In the genomic region with DNA sequence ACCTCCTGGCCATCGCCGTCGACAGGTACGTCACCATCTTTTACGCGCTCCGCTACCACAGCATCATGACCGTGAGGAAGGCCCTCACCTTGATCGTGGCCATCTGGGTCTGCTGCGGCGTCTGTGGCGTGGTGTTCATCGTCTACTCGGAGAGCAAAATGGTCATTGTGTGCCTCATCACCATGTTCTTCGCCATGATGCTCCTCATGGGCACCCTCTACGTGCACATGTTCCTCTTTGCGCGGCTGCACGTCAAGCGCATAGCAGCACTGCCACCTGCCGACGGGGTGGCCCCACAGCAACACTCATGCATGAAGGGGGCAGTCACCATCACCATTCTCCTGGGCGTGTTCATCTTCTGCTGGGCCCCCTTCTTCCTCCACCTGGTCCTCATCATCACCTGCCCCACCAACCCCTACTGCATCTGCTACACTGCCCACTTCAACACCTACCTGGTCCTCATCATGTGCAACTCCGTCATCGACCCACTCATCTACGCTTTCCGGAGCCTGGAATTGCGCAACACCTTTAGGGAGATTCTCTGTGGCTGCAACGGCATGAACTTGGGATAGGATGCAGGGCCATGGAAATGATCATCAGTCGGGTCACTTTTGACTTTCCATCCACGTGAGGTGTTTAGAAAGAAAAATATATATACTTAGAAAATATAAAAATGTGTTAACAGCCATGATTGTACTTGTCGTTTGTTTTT, we compare ENCODE assay signal across 1 cellular context.
TF ChIP-seq lines count a peak whose summit lies in the region.

No MANE protein-coding gene starts in this region.

TF ChIP-seq in HepG2, 621 proteins besides CTCF, POLR2A, EP300 and RAD21 (continued from another document and continues in another):
- TF ChIP-seq, protein P1, sequence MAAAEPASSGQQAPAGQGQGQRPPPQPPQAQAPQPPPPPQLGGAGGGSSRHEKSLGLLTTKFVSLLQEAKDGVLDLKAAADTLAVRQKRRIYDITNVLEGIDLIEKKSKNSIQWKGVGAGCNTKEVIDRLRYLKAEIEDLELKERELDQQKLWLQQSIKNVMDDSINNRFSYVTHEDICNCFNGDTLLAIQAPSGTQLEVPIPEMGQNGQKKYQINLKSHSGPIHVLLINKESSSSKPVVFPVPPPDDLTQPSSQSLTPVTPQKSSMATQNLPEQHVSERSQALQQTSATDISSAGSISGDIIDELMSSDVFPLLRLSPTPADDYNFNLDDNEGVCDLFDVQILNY (CRISPR knock-in tag; conservative IDR thresholded peaks at IDR 0.05), result no peak
- TF ChIP-seq ZNF230 (CRISPR knock-in tag; IDR thresholded peaks at IDR 0.05), result no peak
- TF ChIP-seq ZNF24 (IDR thresholded peaks at IDR 0.05), result no peak
- TF ChIP-seq ZNF709 (CRISPR knock-in tag; IDR thresholded peaks at IDR 0.05), result no peak
- no peak for TF ChIP-seq MATR3 (CRISPR knock-in tag; IDR thresholded peaks at IDR 0.05)
- TF ChIP-seq, protein P2, sequence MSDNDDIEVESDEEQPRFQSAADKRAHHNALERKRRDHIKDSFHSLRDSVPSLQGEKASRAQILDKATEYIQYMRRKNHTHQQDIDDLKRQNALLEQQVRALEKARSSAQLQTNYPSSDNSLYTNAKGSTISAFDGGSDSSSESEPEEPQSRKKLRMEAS (IDR thresholded peaks at IDR 0.05), result peak; percentile 67; the same call in 1 of the 2 replicates
- no peak for TF ChIP-seq ZNF20 (CRISPR knock-in tag; IDR thresholded peaks at IDR 0.05)
- TF ChIP-seq SIX1 (CRISPR knock-in tag; IDR thresholded peaks at IDR 0.05; ENCODE audit: borderline replicate concordance), result no peak
- TF ChIP-seq NCOA5 (CRISPR knock-in tag; IDR thresholded peaks at IDR 0.05), result no peak
- peak; percentile 69; the same call in 1 of the 2 replicates for TF ChIP-seq HOXA9 (CRISPR knock-in tag; IDR thresholded peaks at IDR 0.05; ENCODE audit: borderline replicate concordance)
- TF ChIP-seq, protein P3, sequence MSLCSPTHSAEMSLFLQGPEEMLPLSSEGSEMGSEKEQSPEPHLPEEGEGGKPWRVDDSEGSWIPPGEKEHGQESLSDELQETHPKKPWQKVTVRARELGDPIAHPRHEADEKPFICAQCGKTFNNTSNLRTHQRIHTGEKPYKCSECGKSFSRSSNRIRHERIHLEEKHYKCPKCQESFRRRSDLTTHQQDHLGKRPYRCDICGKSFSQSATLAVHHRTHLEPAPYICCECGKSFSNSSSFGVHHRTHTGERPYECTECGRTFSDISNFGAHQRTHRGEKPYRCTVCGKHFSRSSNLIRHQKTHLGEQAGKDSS (CRISPR knock-in tag; IDR thresholded peaks at IDR 0.05; ENCODE audit: borderline replicate concordance, low read depth), result peak; percentile 44; the same call in 1 of the 2 replicates
- TF ChIP-seq, protein P4, sequence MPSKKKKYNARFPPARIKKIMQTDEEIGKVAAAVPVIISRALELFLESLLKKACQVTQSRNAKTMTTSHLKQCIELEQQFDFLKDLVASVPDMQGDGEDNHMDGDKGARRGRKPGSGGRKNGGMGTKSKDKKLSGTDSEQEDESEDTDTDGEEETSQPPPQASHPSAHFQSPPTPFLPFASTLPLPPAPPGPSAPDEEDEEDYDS (CRISPR knock-in tag; IDR thresholded peaks at IDR 0.05), result no peak
- TF ChIP-seq ZNF747 (CRISPR knock-in tag; IDR thresholded peaks at IDR 0.05; ENCODE audit: borderline replicate concordance), result no peak
- TF ChIP-seq, protein P5, sequence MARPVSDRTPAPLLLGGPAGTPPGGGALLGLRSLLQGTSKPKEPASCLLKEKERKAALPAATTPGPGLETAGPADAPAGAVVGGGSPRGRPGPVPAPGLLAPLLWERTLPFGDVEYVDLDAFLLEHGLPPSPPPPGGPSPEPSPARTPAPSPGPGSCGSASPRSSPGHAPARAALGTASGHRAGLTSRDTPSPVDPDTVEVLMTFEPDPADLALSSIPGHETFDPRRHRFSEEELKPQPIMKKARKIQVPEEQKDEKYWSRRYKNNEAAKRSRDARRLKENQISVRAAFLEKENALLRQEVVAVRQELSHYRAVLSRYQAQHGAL (CRISPR knock-in tag; IDR thresholded peaks at IDR 0.05; ENCODE audit: not compliant biosample characterization), result no peak
- TF ChIP-seq, protein P6, sequence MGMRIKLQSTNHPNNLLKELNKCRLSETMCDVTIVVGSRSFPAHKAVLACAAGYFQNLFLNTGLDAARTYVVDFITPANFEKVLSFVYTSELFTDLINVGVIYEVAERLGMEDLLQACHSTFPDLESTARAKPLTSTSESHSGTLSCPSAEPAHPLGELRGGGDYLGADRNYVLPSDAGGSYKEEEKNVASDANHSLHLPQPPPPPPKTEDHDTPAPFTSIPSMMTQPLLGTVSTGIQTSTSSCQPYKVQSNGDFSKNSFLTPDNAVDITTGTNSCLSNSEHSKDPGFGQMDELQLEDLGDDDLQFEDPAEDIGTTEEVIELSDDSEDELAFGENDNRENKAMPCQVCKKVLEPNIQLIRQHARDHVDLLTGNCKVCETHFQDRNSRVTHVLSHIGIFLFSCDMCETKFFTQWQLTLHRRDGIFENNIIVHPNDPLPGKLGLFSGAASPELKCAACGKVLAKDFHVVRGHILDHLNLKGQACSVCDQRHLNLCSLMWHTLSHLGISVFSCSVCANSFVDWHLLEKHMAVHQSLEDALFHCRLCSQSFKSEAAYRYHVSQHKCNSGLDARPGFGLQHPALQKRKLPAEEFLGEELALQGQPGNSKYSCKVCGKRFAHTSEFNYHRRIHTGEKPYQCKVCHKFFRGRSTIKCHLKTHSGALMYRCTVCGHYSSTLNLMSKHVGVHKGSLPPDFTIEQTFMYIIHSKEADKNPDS (CRISPR knock-in tag; IDR thresholded peaks at IDR 0.05), result no peak
- peak; percentile 26; the same call in 1 of the 2 replicates for TF ChIP-seq EED (CRISPR knock-in tag; IDR thresholded peaks at IDR 0.05)
- TF ChIP-seq DNMT1 (CRISPR knock-in tag; IDR thresholded peaks at IDR 0.05), result 0 out of 2 replicates have a peak, but pooled peaks have one; percentile 49
- TF ChIP-seq BORCS8-MEF2B (CRISPR knock-in tag; IDR thresholded peaks at IDR 0.05), result 0 out of 2 replicates have a peak, but pooled peaks have one; percentile 52
- TF ChIP-seq ZSCAN9 (CRISPR knock-in tag; IDR thresholded peaks at IDR 0.05; ENCODE audit: borderline replicate concordance), result no peak
- peak; percentile 42; the same call in 1 of the 2 replicates for TF ChIP-seq KDM5B (CRISPR knock-in tag; IDR thresholded peaks at IDR 0.05; ENCODE audit: borderline replicate concordance)
- TF ChIP-seq MIXL1 (CRISPR knock-in tag; IDR thresholded peaks at IDR 0.05), result no peak
- TF ChIP-seq SSRP1 (CRISPR knock-in tag; IDR thresholded peaks at IDR 0.05), result no peak
- TF ChIP-seq ZNF232 (CRISPR knock-in tag; IDR thresholded peaks at IDR 0.05; ENCODE audit: borderline replicate concordance), result no peak
- TF ChIP-seq ZNF816 (CRISPR knock-in tag; IDR thresholded peaks at IDR 0.05; ENCODE audit: borderline replicate concordance), result no peak
- TF ChIP-seq ZNF556 (CRISPR knock-in tag; IDR thresholded peaks at IDR 0.05; ENCODE audit: borderline replicate concordance), result no peak
- no peak for TF ChIP-seq ZFP41 (CRISPR knock-in tag; IDR thresholded peaks at IDR 0.05; ENCODE audit: borderline replicate concordance)
- 0 out of 2 replicates have a peak, but pooled peaks have one; percentile 31 for TF ChIP-seq ZC3H13 (CRISPR knock-in tag; IDR thresholded peaks at IDR 0.05)
- TF ChIP-seq, protein P7, sequence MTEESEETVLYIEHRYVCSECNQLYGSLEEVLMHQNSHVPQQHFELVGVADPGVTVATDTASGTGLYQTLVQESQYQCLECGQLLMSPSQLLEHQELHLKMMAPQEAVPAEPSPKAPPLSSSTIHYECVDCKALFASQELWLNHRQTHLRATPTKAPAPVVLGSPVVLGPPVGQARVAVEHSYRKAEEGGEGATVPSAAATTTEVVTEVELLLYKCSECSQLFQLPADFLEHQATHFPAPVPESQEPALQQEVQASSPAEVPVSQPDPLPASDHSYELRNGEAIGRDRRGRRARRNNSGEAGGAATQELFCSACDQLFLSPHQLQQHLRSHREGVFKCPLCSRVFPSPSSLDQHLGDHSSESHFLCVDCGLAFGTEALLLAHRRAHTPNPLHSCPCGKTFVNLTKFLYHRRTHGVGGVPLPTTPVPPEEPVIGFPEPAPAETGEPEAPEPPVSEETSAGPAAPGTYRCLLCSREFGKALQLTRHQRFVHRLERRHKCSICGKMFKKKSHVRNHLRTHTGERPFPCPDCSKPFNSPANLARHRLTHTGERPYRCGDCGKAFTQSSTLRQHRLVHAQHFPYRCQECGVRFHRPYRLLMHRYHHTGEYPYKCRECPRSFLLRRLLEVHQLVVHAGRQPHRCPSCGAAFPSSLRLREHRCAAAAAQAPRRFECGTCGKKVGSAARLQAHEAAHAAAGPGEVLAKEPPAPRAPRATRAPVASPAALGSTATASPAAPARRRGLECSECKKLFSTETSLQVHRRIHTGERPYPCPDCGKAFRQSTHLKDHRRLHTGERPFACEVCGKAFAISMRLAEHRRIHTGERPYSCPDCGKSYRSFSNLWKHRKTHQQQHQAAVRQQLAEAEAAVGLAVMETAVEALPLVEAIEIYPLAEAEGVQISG (CRISPR knock-in tag; IDR thresholded peaks at IDR 0.05), result peak; percentile 56; the same call in 1 of the 2 replicates
- TF ChIP-seq ZNF138 (CRISPR knock-in tag; IDR thresholded peaks at IDR 0.05; ENCODE audit: low read depth), result 0 out of 2 replicates have a peak, but pooled peaks have one; percentile 33
- TF ChIP-seq MAFK (conservative IDR thresholded peaks at IDR 0.05 in 1 of 2, IDR thresholded peaks at IDR 0.05 in 1 of 2; ENCODE audit: low read length in 2 of 2), result no peak
- no peak; the same call in 1 of the 2 replicates for TF ChIP-seq NFKB2 (CRISPR knock-in tag; IDR thresholded peaks at IDR 0.05; ENCODE audit: borderline replicate concordance)
- 0 out of 2 replicates have a peak, but pooled peaks have one; percentile 16 for TF ChIP-seq JUN (CRISPR knock-in tag; IDR thresholded peaks at IDR 0.05)
- TF ChIP-seq CREB1 (IDR thresholded peaks at IDR 0.05), result peak; percentile 38
- no peak for TF ChIP-seq CREB1 (CRISPR knock-in tag; IDR thresholded peaks at IDR 0.05)
- TF ChIP-seq ZNF598 (CRISPR knock-in tag; IDR thresholded peaks at IDR 0.05; ENCODE audit: borderline replicate concordance), result no peak
- no peak for TF ChIP-seq KDM6A (CRISPR knock-in tag; IDR thresholded peaks at IDR 0.05; ENCODE audit: low read depth)
- no peak for TF ChIP-seq PAX8 (CRISPR knock-in tag; IDR thresholded peaks at IDR 0.05; ENCODE audit: borderline replicate concordance)
- TF ChIP-seq, protein P8, sequence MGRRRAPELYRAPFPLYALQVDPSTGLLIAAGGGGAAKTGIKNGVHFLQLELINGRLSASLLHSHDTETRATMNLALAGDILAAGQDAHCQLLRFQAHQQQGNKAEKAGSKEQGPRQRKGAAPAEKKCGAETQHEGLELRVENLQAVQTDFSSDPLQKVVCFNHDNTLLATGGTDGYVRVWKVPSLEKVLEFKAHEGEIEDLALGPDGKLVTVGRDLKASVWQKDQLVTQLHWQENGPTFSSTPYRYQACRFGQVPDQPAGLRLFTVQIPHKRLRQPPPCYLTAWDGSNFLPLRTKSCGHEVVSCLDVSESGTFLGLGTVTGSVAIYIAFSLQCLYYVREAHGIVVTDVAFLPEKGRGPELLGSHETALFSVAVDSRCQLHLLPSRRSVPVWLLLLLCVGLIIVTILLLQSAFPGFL (CRISPR knock-in tag; IDR thresholded peaks at IDR 0.05), result no peak
- TF ChIP-seq DR1 (CRISPR knock-in tag; IDR thresholded peaks at IDR 0.05), result no peak
- no peak for TF ChIP-seq ZNF337 (CRISPR knock-in tag; IDR thresholded peaks at IDR 0.05; ENCODE audit: borderline replicate concordance, low read depth)
- TF ChIP-seq FLYWCH1 (CRISPR knock-in tag; IDR thresholded peaks at IDR 0.05), result no peak
- TF ChIP-seq ZNF605 (CRISPR knock-in tag; IDR thresholded peaks at IDR 0.05), result no peak
- TF ChIP-seq ARNTL (CRISPR knock-in tag; IDR thresholded peaks at IDR 0.05), result no peak
- TF ChIP-seq ETV5 (CRISPR knock-in tag; IDR thresholded peaks at IDR 0.05; ENCODE audit: borderline replicate concordance), result no peak
- TF ChIP-seq YY1 (IDR thresholded peaks at IDR 0.05; ENCODE audit: insufficient read depth, insufficient replicate concordance, low read depth, low read length), result no peak
- TF ChIP-seq, protein P9, sequence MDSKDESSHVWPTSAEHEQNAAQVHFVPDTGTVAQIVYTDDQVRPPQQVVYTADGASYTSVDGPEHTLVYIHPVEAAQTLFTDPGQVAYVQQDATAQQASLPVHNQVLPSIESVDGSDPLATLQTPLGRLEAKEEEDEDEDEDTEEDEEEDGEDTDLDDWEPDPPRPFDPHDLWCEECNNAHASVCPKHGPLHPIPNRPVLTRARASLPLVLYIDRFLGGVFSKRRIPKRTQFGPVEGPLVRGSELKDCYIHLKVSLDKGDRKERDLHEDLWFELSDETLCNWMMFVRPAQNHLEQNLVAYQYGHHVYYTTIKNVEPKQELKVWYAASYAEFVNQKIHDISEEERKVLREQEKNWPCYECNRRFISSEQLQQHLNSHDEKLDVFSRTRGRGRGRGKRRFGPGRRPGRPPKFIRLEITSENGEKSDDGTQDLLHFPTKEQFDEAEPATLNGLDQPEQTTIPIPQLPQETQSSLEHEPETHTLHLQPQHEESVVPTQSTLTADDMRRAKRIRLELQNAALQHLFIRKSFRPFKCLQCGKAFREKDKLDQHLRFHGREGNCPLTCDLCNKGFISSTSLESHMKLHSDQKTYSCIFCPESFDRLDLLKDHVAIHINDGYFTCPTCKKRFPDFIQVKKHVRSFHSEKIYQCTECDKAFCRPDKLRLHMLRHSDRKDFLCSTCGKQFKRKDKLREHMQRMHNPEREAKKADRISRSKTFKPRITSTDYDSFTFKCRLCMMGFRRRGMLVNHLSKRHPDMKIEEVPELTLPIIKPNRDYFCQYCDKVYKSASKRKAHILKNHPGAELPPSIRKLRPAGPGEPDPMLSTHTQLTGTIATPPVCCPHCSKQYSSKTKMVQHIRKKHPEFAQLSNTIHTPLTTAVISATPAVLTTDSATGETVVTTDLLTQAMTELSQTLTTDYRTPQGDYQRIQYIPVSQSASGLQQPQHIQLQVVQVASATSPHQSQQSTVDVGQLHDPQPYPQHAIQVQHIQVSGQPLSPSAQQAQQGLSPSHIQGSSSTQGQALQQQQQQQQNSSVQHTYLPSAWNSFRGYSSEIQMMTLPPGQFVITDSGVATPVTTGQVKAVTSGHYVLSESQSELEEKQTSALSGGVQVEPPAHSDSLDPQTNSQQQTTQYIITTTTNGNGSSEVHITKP (CRISPR knock-in tag; IDR thresholded peaks at IDR 0.05; ENCODE audit: low read depth), result no peak
- no peak for TF ChIP-seq ZNF564 (CRISPR knock-in tag; IDR thresholded peaks at IDR 0.05)
- TF ChIP-seq, protein P10, sequence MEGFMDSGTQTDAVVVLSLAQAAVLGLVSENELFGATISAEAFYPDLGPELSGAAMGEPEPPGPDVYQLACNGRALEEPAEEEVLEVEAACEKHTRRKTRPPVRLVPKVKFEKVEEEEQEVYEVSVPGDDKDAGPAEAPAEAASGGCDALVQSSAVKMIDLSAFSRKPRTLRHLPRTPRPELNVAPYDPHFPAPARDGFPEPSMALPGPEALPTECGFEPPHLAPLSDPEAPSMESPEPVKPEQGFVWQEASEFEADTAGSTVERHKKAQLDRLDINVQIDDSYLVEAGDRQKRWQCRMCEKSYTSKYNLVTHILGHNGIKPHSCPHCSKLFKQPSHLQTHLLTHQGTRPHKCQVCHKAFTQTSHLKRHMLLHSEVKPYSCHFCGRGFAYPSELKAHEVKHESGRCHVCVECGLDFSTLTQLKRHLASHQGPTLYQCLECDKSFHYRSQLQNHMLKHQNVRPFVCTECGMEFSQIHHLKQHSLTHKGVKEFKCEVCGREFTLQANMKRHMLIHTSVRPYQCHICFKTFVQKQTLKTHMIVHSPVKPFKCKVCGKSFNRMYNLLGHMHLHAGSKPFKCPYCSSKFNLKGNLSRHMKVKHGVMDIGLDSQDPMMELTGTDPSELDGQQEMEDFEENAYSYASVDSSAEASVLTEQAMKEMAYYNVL (CRISPR knock-in tag; IDR thresholded peaks at IDR 0.05; ENCODE audit: borderline replicate concordance), result no peak
- no peak for TF ChIP-seq YEATS4 (CRISPR knock-in tag; IDR thresholded peaks at IDR 0.05; ENCODE audit: borderline replicate concordance)
